Comparison of ENCODE assay signal across 18 cellular contexts in the genomic region with DNA sequence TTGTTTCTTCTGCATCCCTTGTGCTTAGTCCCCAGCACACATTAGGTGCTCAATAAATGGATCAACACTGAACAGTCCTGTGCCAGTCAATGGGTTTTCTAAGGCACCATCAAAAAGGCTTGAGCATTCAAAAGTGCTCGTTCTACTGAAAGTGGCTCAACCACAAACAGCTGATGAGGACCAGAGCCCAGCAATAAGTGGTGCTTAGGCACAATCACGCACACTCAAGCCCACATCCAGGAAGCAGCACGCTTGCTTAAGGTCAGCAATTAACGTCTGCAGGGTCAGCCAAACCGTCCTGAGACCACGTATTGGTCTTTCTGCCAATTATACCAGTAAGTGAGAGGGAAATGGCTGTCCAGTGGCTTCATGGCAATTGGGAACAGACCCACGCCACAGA. TPM values are rescaled to one million over a fixed set of nuclear protein-coding genes. Genes with fewer than 3 reads are reported as not detected.
DNase-seq lines count a peak whose midpoint lies in the region; TF ChIP-seq lines count a peak whose summit lies in the region.
"Had no signal": no experiment of that assay in that cellular context is flagged by ENCODE, and none has a peak within 500 bp of the region (broad histone marks: within the 10 kb centered on the region; RNA-seq: fewer than 3 reads in every experiment).

No MANE protein-coding gene starts in this region.

- peak in 2 of 3 experiments; percentile 49 to 73 for DNase-seq in NCI-H1417 (lab: John Stamatoyannopoulos, UW)
- no peak for DNase-seq in NCI-H1417 treated with DMSO at 0.1 percent for 48 hours (lab: John Stamatoyannopoulos, UW)
- DNase-seq in NCI-H2227 (lab: John Stamatoyannopoulos, UW; ENCODE audit: unreplicated experiment): peak; percentile 51
- DNase-seq in NOMO-1 treated with DMSO at 0.1 percent for 48 hours (lab: John Stamatoyannopoulos, UW; ENCODE audit: unreplicated experiment): peak; percentile 13
- DNase-seq in thyroid gland: peak; percentile 17 to 53
- no peak for DNase-seq in activated CD4-positive, alpha-beta T cell treated with anti-CD3 and anti-CD28 coated beads for 48 hours
- no peak for DNase-seq in NCI-H526 treated with DMSO at 0.1 percent for 48 hours (lab: John Stamatoyannopoulos, UW)
- no peak for DNase-seq in NAMALWA (ENCODE audit: low spot score)
- DNase-seq: 8988T; CD4-positive, alpha-beta memory T cell; DND-41; NCI-H1436 treated with DMSO at 0.1 percent for 48 hours; NCI-H2107; Right ventricle myocardium superior; T-cell had no signal

- intact Hi-C loops in thyroid gland (cut with DNase I): no loop called here

- no peak overlapping the region for H3K4me3 ChIP-seq in thyroid gland (replicated peaks in 1 of 3)
- H3K4me3 ChIP-seq: HAP-1, SK-N-MC had no signal

- no peaks in the 10 kb centered on the region for H3K27me3 ChIP-seq in thyroid gland

- 14 to 25% methylated on average over 6 to 7 of the region's 7 CpGs for WGBS in thyroid gland, 2 donors

- no peaks in the 10 kb centered on the region for H3K36me3 ChIP-seq in thyroid gland
- H3K36me3 ChIP-seq: HAP-1 had no signal

- H3K27ac ChIP-seq in thyroid gland: no peak overlapping the region
- H3K27ac ChIP-seq: SK-N-MC had no signal

- no peak for TF ChIP-seq CTCF in thyroid gland (IDR thresholded peaks at IDR 0.05)

- peaks cover 0 to 16% of the 10 kb centered on the region in 2 donors for H3K4me1 ChIP-seq in thyroid gland
- H3K4me1 ChIP-seq: HAP-1 had no signal

- TF ChIP-seq POLR2A in thyroid gland (IDR thresholded peaks at IDR 0.05): no peak

- H3K9me3 ChIP-seq in thyroid gland: no peaks in the 10 kb centered on the region
- H3K9me3 ChIP-seq: HAP-1 had no signal

RNA-seq across cellular contexts. Expression of gene PRIMA1, which starts 56.5 kb away (rescaled TPM):
- total RNA-seq in thyroid gland: under 1 TPM; 0.33 to 0.88 (median 0.64) TPM
- total RNA-seq: CD4-positive, alpha-beta memory T cell; LHCN-M2; T-cell had no signal

Comparison
In these comparisons a context has a peak if more than half of its experiments do, and no peak if none do; other contexts are left out.
1. DNase-seq: peak in NCI-H1417 (2 of 3), NCI-H2227 (single experiment), NOMO-1 treated with DMSO at 0.1 percent for 48 hours (single experiment) and thyroid gland (2 of 2); none in NCI-H1417 treated with DMSO at 0.1 percent for 48 hours (single experiment), activated CD4-positive, alpha-beta T cell treated with anti-CD3 and anti-CD28 coated beads for 48 hours (single experiment), NCI-H526 treated with DMSO at 0.1 percent for 48 hours (single experiment) and NAMALWA (single experiment).